ENCODE assay signal across 1 cellular context in the genomic region with DNA sequence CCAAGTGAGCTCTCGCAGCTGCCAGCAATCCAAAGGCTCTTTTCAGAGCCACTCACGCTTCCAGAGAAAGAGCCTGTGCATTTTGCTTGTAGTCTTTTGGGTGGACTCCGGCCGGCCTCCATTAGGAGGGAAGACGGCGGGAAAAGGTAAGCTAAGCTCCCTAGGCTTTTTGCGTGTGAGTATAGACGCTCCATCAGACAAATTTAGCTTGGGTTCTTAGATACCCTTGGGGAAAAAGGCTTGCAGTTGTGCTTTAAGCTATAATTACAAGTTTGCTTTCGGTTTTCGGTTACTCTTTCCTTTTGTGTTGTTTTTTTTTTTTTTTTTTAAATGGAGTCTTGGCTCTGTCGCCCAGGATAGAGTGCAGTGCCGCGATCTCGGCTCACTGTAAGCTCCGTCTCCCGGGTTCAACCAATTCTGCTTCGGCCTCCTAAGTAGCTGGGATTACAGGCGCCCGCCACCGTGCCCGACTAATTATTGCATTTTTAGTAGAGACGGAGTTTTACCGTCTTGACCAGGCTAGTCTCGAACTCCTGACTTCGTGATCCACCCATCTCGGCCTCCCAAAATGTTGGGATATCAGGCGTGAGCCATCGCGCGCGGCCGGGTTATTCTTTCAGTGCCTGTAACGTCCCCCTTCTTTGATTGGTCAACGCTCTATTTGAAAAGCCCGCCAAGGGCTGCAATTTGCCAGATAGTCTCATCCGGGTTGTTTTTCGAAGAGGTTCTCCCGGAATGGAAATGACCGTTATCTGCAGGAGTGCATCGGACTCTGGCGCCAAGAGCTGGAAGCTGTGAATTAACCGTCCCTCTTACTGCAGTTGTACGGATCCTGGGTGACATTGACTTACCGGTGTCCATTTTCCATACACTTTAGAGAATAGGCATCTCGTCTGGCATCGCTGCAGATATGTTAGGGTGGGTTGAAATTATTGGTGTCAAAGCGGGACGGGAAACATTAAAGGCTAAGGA.
TF ChIP-seq lines count a peak whose summit lies in the region.

No MANE protein-coding gene starts in this region.

TF ChIP-seq in HepG2, 621 proteins besides CTCF, POLR2A, EP300 and RAD21 (continued from another document and continues in another):
- TF ChIP-seq E2F2 (CRISPR knock-in tag; IDR thresholded peaks at IDR 0.05; ENCODE audit: borderline replicate concordance) (peak; percentile 95; the same call in 1 of the 2 replicates), ZFP36L2 (CRISPR knock-in tag; IDR thresholded peaks at IDR 0.05) (no peak), ZNF232 (CRISPR knock-in tag; IDR thresholded peaks at IDR 0.05; ENCODE audit: borderline replicate concordance) (peak; percentile 52; the same call in 1 of the 2 replicates), CHD4 (IDR thresholded peaks at IDR 0.05; ENCODE audit: borderline replicate concordance, low read length) (no peak), ZBTB21 (CRISPR knock-in tag; IDR thresholded peaks at IDR 0.05) (no peak), TCF7 (IDR thresholded peaks at IDR 0.05; ENCODE audit: low read depth) (no peak), ZNF781 (CRISPR knock-in tag; IDR thresholded peaks at IDR 0.05; ENCODE audit: borderline replicate concordance, not compliant biosample characterization) (no peak), ZNF792 (CRISPR knock-in tag; IDR thresholded peaks at IDR 0.05) (no peak), TIGD3 (CRISPR knock-in tag; IDR thresholded peaks at IDR 0.05; ENCODE audit: borderline replicate concordance) (no peak), GFI1 (CRISPR knock-in tag; IDR thresholded peaks at IDR 0.05; ENCODE audit: borderline replicate concordance) (no peak), SRF (IDR thresholded peaks at IDR 0.05; ENCODE audit: low read depth, low read length) (peak; percentile 90), ZNF431 (CRISPR knock-in tag; IDR thresholded peaks at IDR 0.05; ENCODE audit: borderline replicate concordance, low read depth) (peak; percentile 65; the same call in 1 of the 2 replicates), CENPX (CRISPR knock-in tag; IDR thresholded peaks at IDR 0.05) (no peak), TMF1 (CRISPR knock-in tag; IDR thresholded peaks at IDR 0.05; ENCODE audit: low read depth) (peak; percentile 73; the same call in 1 of the 2 replicates), PLRG1 (conservative IDR thresholded peaks at IDR 0.05) (no peak), ZNF562 (CRISPR knock-in tag; IDR thresholded peaks at IDR 0.05; ENCODE audit: borderline replicate concordance) (peak; percentile 43; the same call in 1 of the 2 replicates), CHD2 (IDR thresholded peaks at IDR 0.05; ENCODE audit: low read depth, low read length) (no peak), ASH2L (IDR thresholded peaks at IDR 0.05; ENCODE audit: insufficient read length, low read depth, low read length) (no peak), NBN (conservative IDR thresholded peaks at IDR 0.05) (no peak), ZIK1 (CRISPR knock-in tag; IDR thresholded peaks at IDR 0.05; ENCODE audit: borderline replicate concordance, low read depth) (no peak), ZNF512B (CRISPR knock-in tag; IDR thresholded peaks at IDR 0.05; ENCODE audit: borderline replicate concordance) (no peak), HOXA9 (CRISPR knock-in tag; IDR thresholded peaks at IDR 0.05; ENCODE audit: borderline replicate concordance) (peak; percentile 68; the same call in 1 of the 2 replicates), EED (CRISPR knock-in tag; IDR thresholded peaks at IDR 0.05) (no peak), FOSL2 (CRISPR knock-in tag; IDR thresholded peaks at IDR 0.05) (no peak), TBX3 (IDR thresholded peaks at IDR 0.05; ENCODE audit: borderline replicate concordance) (no peak), LCORL (IDR thresholded peaks at IDR 0.05) (no peak), LCORL (CRISPR knock-in tag; IDR thresholded peaks at IDR 0.05) (peak; percentile 71; the same call in 1 of the 2 replicates), SIN3B (IDR thresholded peaks at IDR 0.05; ENCODE audit: low read length) (peak; percentile 94), ZMAT3 (CRISPR knock-in tag; conservative IDR thresholded peaks at IDR 0.05) (peak; percentile 33; the same call in 1 of the 2 replicates)
- TF ChIP-seq, protein P1, sequence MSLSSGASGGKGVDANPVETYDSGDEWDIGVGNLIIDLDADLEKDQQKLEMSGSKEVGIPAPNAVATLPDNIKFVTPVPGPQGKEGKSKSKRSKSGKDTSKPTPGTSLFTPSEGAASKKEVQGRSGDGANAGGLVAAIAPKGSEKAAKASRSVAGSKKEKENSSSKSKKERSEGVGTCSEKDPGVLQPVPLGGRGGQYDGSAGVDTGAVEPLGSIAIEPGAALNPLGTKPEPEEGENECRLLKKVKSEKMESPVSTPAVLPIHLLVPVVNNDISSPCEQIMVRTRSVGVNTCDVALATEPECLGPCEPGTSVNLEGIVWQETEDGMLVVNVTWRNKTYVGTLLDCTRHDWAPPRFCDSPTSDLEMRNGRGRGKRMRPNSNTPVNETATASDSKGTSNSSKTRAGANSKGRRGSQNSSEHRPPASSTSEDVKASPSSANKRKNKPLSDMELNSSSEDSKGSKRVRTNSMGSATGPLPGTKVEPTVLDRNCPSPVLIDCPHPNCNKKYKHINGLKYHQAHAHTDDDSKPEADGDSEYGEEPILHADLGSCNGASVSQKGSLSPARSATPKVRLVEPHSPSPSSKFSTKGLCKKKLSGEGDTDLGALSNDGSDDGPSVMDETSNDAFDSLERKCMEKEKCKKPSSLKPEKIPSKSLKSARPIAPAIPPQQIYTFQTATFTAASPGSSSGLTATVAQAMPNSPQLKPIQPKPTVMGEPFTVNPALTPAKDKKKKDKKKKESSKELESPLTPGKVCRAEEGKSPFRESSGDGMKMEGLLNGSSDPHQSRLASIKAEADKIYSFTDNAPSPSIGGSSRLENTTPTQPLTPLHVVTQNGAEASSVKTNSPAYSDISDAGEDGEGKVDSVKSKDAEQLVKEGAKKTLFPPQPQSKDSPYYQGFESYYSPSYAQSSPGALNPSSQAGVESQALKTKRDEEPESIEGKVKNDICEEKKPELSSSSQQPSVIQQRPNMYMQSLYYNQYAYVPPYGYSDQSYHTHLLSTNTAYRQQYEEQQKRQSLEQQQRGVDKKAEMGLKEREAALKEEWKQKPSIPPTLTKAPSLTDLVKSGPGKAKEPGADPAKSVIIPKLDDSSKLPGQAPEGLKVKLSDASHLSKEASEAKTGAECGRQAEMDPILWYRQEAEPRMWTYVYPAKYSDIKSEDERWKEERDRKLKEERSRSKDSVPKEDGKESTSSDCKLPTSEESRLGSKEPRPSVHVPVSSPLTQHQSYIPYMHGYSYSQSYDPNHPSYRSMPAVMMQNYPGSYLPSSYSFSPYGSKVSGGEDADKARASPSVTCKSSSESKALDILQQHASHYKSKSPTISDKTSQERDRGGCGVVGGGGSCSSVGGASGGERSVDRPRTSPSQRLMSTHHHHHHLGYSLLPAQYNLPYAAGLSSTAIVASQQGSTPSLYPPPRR (CRISPR knock-in tag; IDR thresholded peaks at IDR 0.05; ENCODE audit: borderline replicate concordance) = peak; percentile 25; the same call in 1 of the 2 replicates
- TF ChIP-seq, protein P2, sequence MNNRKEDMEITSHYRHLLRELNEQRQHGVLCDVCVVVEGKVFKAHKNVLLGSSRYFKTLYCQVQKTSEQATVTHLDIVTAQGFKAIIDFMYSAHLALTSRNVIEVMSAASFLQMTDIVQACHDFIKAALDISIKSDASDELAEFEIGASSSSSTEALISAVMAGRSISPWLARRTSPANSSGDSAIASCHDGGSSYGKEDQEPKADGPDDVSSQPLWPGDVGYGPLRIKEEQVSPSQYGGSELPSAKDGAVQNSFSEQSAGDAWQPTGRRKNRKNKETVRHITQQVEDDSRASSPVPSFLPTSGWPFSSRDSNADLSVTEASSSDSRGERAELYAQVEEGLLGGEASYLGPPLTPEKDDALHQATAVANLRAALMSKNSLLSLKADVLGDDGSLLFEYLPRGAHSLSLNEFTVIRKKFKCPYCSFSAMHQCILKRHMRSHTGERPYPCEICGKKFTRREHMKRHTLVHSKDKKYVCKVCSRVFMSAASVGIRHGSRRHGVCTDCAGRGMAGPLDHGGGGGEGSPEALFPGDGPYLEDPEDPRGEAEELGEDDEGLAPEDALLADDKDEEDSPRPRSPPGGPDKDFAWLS (CRISPR knock-in tag; IDR thresholded peaks at IDR 0.05; ENCODE audit: borderline replicate concordance) = no peak
- TF ChIP-seq, protein P3, sequence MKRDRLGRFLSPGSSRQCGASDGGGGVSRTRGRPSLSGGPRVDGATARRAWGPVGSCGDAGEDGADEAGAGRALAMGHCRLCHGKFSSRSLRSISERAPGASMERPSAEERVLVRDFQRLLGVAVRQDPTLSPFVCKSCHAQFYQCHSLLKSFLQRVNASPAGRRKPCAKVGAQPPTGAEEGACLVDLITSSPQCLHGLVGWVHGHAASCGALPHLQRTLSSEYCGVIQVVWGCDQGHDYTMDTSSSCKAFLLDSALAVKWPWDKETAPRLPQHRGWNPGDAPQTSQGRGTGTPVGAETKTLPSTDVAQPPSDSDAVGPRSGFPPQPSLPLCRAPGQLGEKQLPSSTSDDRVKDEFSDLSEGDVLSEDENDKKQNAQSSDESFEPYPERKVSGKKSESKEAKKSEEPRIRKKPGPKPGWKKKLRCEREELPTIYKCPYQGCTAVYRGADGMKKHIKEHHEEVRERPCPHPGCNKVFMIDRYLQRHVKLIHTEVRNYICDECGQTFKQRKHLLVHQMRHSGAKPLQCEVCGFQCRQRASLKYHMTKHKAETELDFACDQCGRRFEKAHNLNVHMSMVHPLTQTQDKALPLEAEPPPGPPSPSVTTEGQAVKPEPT (CRISPR knock-in tag; IDR thresholded peaks at IDR 0.05; ENCODE audit: low read depth) = no peak
- TF ChIP-seq, protein P4, sequence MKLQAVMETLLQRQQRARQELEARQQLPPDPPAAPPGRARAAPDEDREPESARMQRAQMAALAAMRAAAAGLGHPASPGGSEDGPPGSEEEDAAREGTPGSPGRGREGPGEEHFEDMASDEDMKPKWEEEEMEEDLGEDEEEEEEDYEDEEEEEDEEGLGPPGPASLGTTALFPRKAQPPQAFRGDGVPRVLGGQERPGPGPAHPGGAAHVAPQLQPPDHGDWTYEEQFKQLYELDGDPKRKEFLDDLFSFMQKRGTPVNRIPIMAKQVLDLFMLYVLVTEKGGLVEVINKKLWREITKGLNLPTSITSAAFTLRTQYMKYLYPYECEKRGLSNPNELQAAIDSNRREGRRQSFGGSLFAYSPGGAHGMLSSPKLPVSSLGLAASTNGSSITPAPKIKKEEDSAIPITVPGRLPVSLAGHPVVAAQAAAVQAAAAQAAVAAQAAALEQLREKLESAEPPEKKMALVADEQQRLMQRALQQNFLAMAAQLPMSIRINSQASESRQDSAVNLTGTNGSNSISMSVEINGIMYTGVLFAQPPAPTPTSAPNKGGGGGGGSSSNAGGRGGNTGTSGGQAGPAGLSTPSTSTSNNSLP (IDR thresholded peaks at IDR 0.05; ENCODE audit: low read depth, low read length) = peak; percentile 42; the same call in 1 of the 2 replicates
- TF ChIP-seq, protein P5, sequence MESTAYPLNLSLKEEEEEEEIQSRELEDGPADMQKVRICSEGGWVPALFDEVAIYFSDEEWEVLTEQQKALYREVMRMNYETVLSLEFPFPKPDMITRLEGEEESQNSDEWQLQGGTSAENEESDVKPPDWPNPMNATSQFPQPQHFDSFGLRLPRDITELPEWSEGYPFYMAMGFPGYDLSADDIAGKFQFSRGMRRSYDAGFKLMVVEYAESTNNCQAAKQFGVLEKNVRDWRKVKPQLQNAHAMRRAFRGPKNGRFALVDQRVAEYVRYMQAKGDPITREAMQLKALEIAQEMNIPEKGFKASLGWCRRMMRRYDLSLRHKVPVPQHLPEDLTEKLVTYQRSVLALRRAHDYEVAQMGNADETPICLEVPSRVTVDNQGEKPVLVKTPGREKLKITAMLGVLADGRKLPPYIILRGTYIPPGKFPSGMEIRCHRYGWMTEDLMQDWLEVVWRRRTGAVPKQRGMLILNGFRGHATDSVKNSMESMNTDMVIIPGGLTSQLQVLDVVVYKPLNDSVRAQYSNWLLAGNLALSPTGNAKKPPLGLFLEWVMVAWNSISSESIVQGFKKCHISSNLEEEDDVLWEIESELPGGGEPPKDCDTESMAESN (CRISPR knock-in tag; conservative IDR thresholded peaks at IDR 0.05) = no peak
